Comparison of ENCODE assay signal across 8 cellular contexts in the genomic region with DNA sequence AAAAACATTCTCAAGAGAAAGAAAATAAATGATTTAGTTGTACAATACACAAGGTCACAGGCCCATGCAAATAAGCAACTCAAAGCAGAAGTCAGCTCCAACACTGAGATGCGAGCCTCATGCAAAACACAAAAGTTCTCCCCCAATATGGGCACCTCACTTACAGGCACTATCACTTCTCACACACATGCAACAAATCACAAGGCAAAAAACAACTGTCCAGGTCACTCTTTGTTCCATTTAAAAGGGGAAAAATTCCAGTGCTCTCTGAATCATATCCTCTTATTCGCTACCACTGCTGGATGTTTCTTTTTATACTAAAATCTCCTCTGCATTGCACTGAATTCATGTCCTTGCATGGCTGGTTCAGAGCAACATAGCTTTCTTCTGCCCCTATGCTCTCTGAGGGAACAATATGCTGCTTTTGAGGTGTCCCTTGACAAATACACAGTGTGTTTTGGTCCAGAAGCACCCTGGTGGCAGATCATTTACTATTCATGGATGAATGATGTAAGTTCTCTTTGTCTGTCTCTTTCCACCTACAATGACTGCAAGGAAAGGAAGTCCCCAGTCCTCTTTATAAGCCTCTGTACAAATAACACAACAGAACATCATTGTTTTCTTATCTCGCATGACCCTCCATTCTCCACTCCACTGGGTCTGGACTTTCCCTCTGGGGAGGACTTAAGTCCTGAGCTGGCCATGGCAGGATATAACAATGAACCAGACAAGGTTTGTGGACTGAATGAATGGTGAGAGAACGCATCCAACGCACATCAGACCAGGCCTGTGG.
DNase-seq lines count a peak whose midpoint lies in the region; ATAC-seq and TF ChIP-seq lines count a peak whose summit lies in the region.

No MANE protein-coding gene starts in this region.

- 81 to 87% methylated on average over 3 to 5 of the region's 5 CpGs for WGBS in endodermal cell (ENCODE audit: insufficient coverage in 1 of 2, insufficient read length in 1 of 2), 2 experiments

- ATAC-seq in GM19455 (IDR thresholded peaks at IDR 0.05; ENCODE audit: unreplicated experiment) = peak; percentile 61
- peak; percentile 48 for ATAC-seq in HG03439 (IDR thresholded peaks at IDR 0.05; ENCODE audit: unreplicated experiment)

- peak overlapping the region; percentile 90 for H3K27ac ChIP-seq in endodermal cell (ENCODE audit: low read depth, low read length)
- H3K27ac ChIP-seq in vagina = no peak overlapping the region

- no peaks in the 10 kb centered on the region for H3K27me3 Mint-ChIP-seq in endodermal cell (ENCODE audit: insufficient read depth)

- intact Hi-C loops in cardiac septum (cut with DNase I) = no loop called here
- intact Hi-C loops in vagina (cut with DNase I) = no loop called here

- DNase-seq in DMS153 (lab: John Stamatoyannopoulos, UW) (peak; percentile 80), endodermal cell (no peak), cardiac septum (ENCODE audit: low spot score) (no peak), NCI-H128 (lab: John Stamatoyannopoulos, UW; ENCODE audit: unreplicated experiment) (no peak), vagina (ENCODE audit: extremely low spot score in 2 of 2) (no peak), COR-L47 (lab: John Stamatoyannopoulos, UW) (no peak)

- H3K9ac ChIP-seq in endodermal cell (ENCODE audit: extremely low read depth, low read length, poor library complexity, severe bottlenecking) = no peak overlapping the region

- no peak for TF ChIP-seq CTCF in endodermal cell (conservative IDR thresholded peaks at IDR 0.05)
- no peak for TF ChIP-seq CTCF in vagina (IDR thresholded peaks at IDR 0.05)

- H3K9me3 ChIP-seq in endodermal cell (ENCODE audit: control insufficient read depth, low read length) (no peaks in the 10 kb centered on the region), vagina (no peaks in the 10 kb centered on the region)

- peak overlapping the region; percentile 74 for H3K27ac Mint-ChIP-seq in endodermal cell

- no peaks in the 10 kb centered on the region for H3K9me3 Mint-ChIP-seq in endodermal cell

- H3K27me3 ChIP-seq in endodermal cell (ENCODE audit: control insufficient read depth, insufficient read depth, low read length, poor library complexity, severe bottlenecking) (no peaks in the 10 kb centered on the region), vagina (no peaks in the 10 kb centered on the region)

- H3K4me3 Mint-ChIP-seq in endodermal cell = no peak overlapping the region

- peaks cover 19% of the 10 kb centered on the region for H3K4me1 Mint-ChIP-seq in endodermal cell

- no peaks in the 10 kb centered on the region for H3K36me3 Mint-ChIP-seq in endodermal cell (ENCODE audit: low read depth)

- H3K4me1 ChIP-seq in endodermal cell (ENCODE audit: control insufficient read depth, insufficient read depth, low read length) = peaks cover 3% of the 10 kb centered on the region
- no peaks in the 10 kb centered on the region for H3K4me1 ChIP-seq in vagina

- H3K36me3 ChIP-seq in endodermal cell (ENCODE audit: control insufficient read depth, insufficient read depth, low read length) (no peaks in the 10 kb centered on the region), vagina (no peaks in the 10 kb centered on the region)

- H3K4me3 ChIP-seq in endodermal cell (ENCODE audit: low read length) (no peak overlapping the region), vagina (no peak overlapping the region)

- no peak for TF ChIP-seq POLR2A in vagina (IDR thresholded peaks at IDR 0.05)
